22 cellular contexts compared by ENCODE assay signal in the genomic region with DNA sequence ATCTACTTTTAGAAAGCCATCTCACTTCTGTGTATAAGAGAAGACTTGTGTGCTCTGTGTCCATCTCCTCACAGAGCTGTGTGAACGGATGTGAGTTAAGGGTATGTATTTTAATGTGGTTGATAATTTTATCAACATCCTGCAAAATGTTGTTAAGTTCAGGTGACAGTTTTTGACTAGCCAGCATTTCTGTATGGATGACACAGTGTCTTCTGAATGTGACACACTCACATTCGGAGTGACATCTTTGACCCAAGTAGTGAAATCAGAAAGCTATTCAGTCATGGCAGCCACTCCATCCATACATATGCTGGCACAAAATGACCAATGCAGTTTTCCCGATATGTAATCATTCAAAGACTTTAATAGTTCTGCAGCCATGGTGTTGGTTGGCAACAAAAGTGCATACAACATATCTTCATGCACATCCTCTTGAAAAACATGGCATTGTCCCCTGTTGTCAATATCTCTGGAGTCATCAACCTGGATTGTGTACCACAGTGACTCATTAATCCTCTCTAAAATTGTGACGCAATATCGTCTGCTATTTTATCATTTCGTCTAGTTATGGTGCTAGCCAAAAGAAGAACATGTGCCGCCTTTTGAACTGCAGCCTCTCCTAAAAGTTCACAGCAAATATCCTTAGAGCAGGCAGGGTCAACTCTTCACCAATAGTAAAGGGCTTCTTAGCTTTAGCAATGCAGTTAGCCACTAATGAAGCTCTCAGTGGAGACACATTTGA. TPM values are rescaled to one million over a fixed set of nuclear protein-coding genes. Genes with fewer than 3 reads are reported as not detected.
DNase-seq lines count a peak whose midpoint lies in the region; ATAC-seq, FAIRE-seq and TF ChIP-seq lines count a peak whose summit lies in the region.
"Had no signal": no experiment of that assay in that cellular context is flagged by ENCODE, and none has a peak within 500 bp of the region (broad histone marks: within the 10 kb centered on the region; RNA-seq: fewer than 3 reads in every experiment).

No MANE protein-coding gene starts in this region.

- TF ChIP-seq POLR2A in right lobe of liver (IDR thresholded peaks at IDR 0.05): no peak

- H3K27me3 ChIP-seq in PC-3 (ENCODE audit: low read length) (no peaks in the 10 kb centered on the region), bronchial epithelial cell (ENCODE audit: control insufficient read depth, insufficient read depth, low read length) (no peaks in the 10 kb centered on the region), right lobe of liver (no peaks in the 10 kb centered on the region), pancreas (no peaks in the 10 kb centered on the region)
- H3K27me3 ChIP-seq: esophagus squamous epithelium, hepatocyte had no signal

- no peak overlapping the region for H2AFZ ChIP-seq in PC-3 (ENCODE audit: low read length)
- H2AFZ ChIP-seq: hepatocyte had no signal

- H3F3A ChIP-seq in PC-3 (ENCODE audit: low read length, unreplicated experiment): no peaks in the 10 kb centered on the region

- H3K36me3 ChIP-seq in PC-3 (ENCODE audit: low read depth, low read length) (no peaks in the 10 kb centered on the region), bronchial epithelial cell (ENCODE audit: control insufficient read depth, insufficient read depth, low read length) (no peaks in the 10 kb centered on the region), right lobe of liver (no peaks in the 10 kb centered on the region), pancreas (no peaks in the 10 kb centered on the region)
- H3K36me3 ChIP-seq: esophagus squamous epithelium, neutrophil had no signal

- no TSS peak for BruUV-seq in PC-3 (replicated peaks; lab: Mats Ljungman, UMichigan)

- H3K9me3 ChIP-seq in PC-3 (ENCODE audit: low read length): no peaks in the 10 kb centered on the region
- no peaks in the 10 kb centered on the region for H3K9me3 ChIP-seq in right lobe of liver
- H3K9me3 ChIP-seq in pancreas: no peaks in the 10 kb centered on the region
- H3K9me3 ChIP-seq: esophagus squamous epithelium, mucosa of descending colon, neutrophil had no signal

- intact Hi-C loops in PC-3 (cut with micrococcal nuclease) (no loop called here), right lobe of liver (cut with DNase I) (no loop called here), left cardiac atrium (cut with DNase I) (no loop called here), pancreas (cut with DNase I) (no loop called here)

- FAIRE-seq in bronchial epithelial cell (lab: Jason Lieb, UNC) (no peak), pancreas (lab: Jason Lieb, UNC) (no peak)

- no peaks in the 10 kb centered on the region for H3K4me1 ChIP-seq in PC-3 (ENCODE audit: insufficient read depth, low read length)
- no peaks in the 10 kb centered on the region for H3K4me1 ChIP-seq in right lobe of liver
- no peaks in the 10 kb centered on the region for H3K4me1 ChIP-seq in pancreas
- H3K4me1 ChIP-seq: esophagus squamous epithelium had no signal

- ATAC-seq in PC-3 (no peak), right lobe of liver (peak; percentile 25 to 71 (median 58)), left cardiac atrium (no peak), pancreas (no peak)
- ATAC-seq: activated CD8-positive, alpha-beta T cell treated with anti-CD3 and anti-CD28 coated beads for 36 hours; activated naive CD4-positive, alpha-beta T cell treated with anti-CD3 and anti-CD28 coated beads, Interleukin-2, amount 50 U/mL, for 72 hours; activated T-cell treated with anti-CD3 and anti-CD28 coated beads, Interleukin-2, amount 50 U/mL, for 4 hours; mucosa of descending colon; sciatic nerve had no signal

- no peaks in the 10 kb centered on the region for H4K20me1 ChIP-seq in PC-3 (ENCODE audit: low read length)

- no peak overlapping the region for H3K4me3 ChIP-seq in PC-3 (ENCODE audit: low read length)
- no peak overlapping the region for H3K4me3 ChIP-seq in bronchial epithelial cell (ENCODE audit: low read depth, low read length)
- no peak overlapping the region for H3K4me3 ChIP-seq in right lobe of liver
- no peak overlapping the region for H3K4me3 ChIP-seq in pancreas
- H3K4me3 ChIP-seq: esophagus squamous epithelium, hepatocyte, mucosa of descending colon had no signal

- WGBS in right lobe of liver (ENCODE audit: insufficient coverage, low coverage, low lambda C conversion rate, missing lambda C conversion rate): 50% methylated on average over 7 of the region's 7 CpGs
- WGBS in pancreas, 2 donors: 67 to 77% methylated on average over 7 of the region's 7 CpGs

- H3K27ac ChIP-seq in PC-3 (ENCODE audit: low read length): no peak overlapping the region
- no peak overlapping the region for H3K27ac ChIP-seq in right lobe of liver
- H3K27ac ChIP-seq in pancreas: no peak overlapping the region
- H3K27ac ChIP-seq: 22Rv1, esophagus squamous epithelium, hepatocyte, neutrophil had no signal

- DNase-seq in DMS53 (lab: John Stamatoyannopoulos, UW) (peak; percentile 17), DMS53 treated with DMSO at 0.1 percent for 48 hours (lab: John Stamatoyannopoulos, UW; ENCODE audit: unreplicated experiment) (no peak), PC-3 (peak; percentile 60), bronchial epithelial cell (ENCODE audit: low read depth) (peak; percentile 48), right lobe of liver (no peak), RKO (ENCODE audit: low spot score) (no peak), left cardiac atrium (no peak), pancreas (no peak)
- DNase-seq: activated CD8-positive, alpha-beta T cell treated with anti-CD3 and anti-CD28 coated beads for 36 hours; activated T-cell treated with anti-CD3 and anti-CD28 coated beads, Interleukin-2, amount 50 U/mL, for 4 hours; DMS79; esophagus squamous epithelium; kidney glomerular epithelial cell; mucosa of descending colon; NCI-H1105; NCI-H524 had no signal

- TF ChIP-seq CTCF in PC-3 (conservative IDR thresholded peaks at IDR 0.05; ENCODE audit: low read depth, low read length): no peak
- no peak for TF ChIP-seq CTCF in bronchial epithelial cell (IDR thresholded peaks at IDR 0.05; ENCODE audit: insufficient read depth, low read length, severe bottlenecking)
- no peak for TF ChIP-seq CTCF in right lobe of liver (IDR thresholded peaks at IDR 0.05)
- no peak for TF ChIP-seq CTCF in pancreas (IDR thresholded peaks at IDR 0.05)

- POLR2A ChIA-PET in PC-3 (lab: Charles Lee; ENCODE audit: unreplicated experiment): no interaction called here

- no peak overlapping the region for H3K4me2 ChIP-seq in PC-3 (ENCODE audit: low read length)
- H3K4me2 ChIP-seq: hepatocyte had no signal

- H3K9ac ChIP-seq in PC-3 (ENCODE audit: low read length): no peak overlapping the region

- CTCF ChIA-PET in PC-3 (lab: Charles Lee): no interaction called here

- H3K79me2 ChIP-seq in PC-3 (ENCODE audit: low read length): no peaks in the 10 kb centered on the region
- H3K79me2 ChIP-seq: hepatocyte had no signal

- no peaks in the 10 kb centered on the region for H3K9me2 ChIP-seq in PC-3 (replicated peaks; ENCODE audit: low read length)

RNA-seq across cellular contexts. Expression of gene FGF2, which starts 6.8 kb away (rescaled TPM):
- total RNA-seq in PC-3 (2014; rRNA removed) (4.0 and 4.1 TPM in 2 replicates), bronchial epithelial cell (9.2 and 14.8 TPM in 2 replicates), right lobe of liver (1 to 10 TPM in 3 of 6 experiments, under 1 TPM in 3; 0.88 to 1.6 (median 1.1) TPM), left cardiac atrium (10 to 100 TPM in 1 of 2 donors, 1 to 10 TPM in 1; 7.5 to 14.3 TPM), pancreas (1 to 10 TPM in 2 of 6 donors, under 1 TPM in 4; 0.41 to 1.6 (median 0.88) TPM)
- under 1 TPM; 0.49 to 0.59 TPM for polyA plus RNA-seq in pancreas
- polyA plus RNA-seq: CD14-positive monocyte had no signal

Comparison
In these comparisons a context has a peak if more than half of its experiments do, and no peak if none do; other contexts are left out.
1. DNase-seq: peak in DMS53 (single experiment), PC-3 (single experiment) and bronchial epithelial cell (single experiment); none in DMS53 treated with DMSO at 0.1 percent for 48 hours (single experiment), right lobe of liver (0 of 3), RKO (single experiment), left cardiac atrium (single experiment) and pancreas (0 of 6).
2. ATAC-seq: peak in right lobe of liver (4 of 4); none in PC-3 (single experiment), left cardiac atrium (0 of 2) and pancreas (0 of 4).